9 cellular contexts compared by ENCODE assay signal in genomic region chr6:31727717-31728671, GRCh38. TPM values are rescaled to one million over a fixed set of nuclear protein-coding genes. Genes with fewer than 3 reads are reported as not detected.
A peak's percentile ranks its signal among the peaks of the same experiment; 100 is the strongest.
DNase-seq lines count a peak whose midpoint lies in the region; ATAC-seq, FAIRE-seq and TF ChIP-seq lines count a peak whose summit lies in the region.
"Had no signal": no experiment of that assay in that cellular context is flagged by ENCODE, and none has a peak within 500 bp of the region (broad histone marks: within the 10 kb centered on the region; RNA-seq: fewer than 3 reads in every experiment).

No MANE protein-coding gene starts in this region.

- no peak for ATAC-seq in stimulated activated naive CD8-positive, alpha-beta T cell treated with anti-CD3 and anti-CD28 coated beads, Interleukin-15, Interleukin-2, amounts not matched to agents 100 U/mL and 50 U/mL, for 24 hours
- no peak for ATAC-seq in HG03342 (IDR thresholded peaks at IDR 0.05; ENCODE audit: unreplicated experiment)

- no peaks in the 10 kb centered on the region for H3K9me3 ChIP-seq in mucosa of stomach (ENCODE audit: control insufficient read depth, low read length)

- no peaks in the 10 kb centered on the region for H3K9me3 Mint-ChIP-seq in stimulated activated naive CD8-positive, alpha-beta T cell treated with anti-CD3 and anti-CD28 coated beads, Interleukin-15, Interleukin-2, amounts not matched to agents 100 ng/mL and 50 ng/mL, for 24 hours

- TF ChIP-seq CTCF in astrocyte of the cerebellum (IDR thresholded peaks at IDR 0.05; ENCODE audit: low read depth, low read length, missing control alignments): no peak

- peaks cover 64% of the 10 kb centered on the region for H3K4me1 Mint-ChIP-seq in stimulated activated naive CD8-positive, alpha-beta T cell treated with anti-CD3 and anti-CD28 coated beads, Interleukin-15, Interleukin-2, amounts not matched to agents 100 ng/mL and 50 ng/mL, for 24 hours (ENCODE audit: low read depth)

- no peak for TF ChIP-seq POLR2A in GM12891 (IDR thresholded peaks at IDR 0.05; ENCODE audit: low read depth, low read length)

- no peaks in the 10 kb centered on the region for H3K27me3 ChIP-seq in mucosa of stomach (ENCODE audit: control insufficient read depth, insufficient read depth, low read length)

- peak overlapping the region; percentile 78 for H3K9ac ChIP-seq in mucosa of stomach (ENCODE audit: low read length)

- H3K27me3 Mint-ChIP-seq in stimulated activated naive CD8-positive, alpha-beta T cell treated with anti-CD3 and anti-CD28 coated beads, Interleukin-15, Interleukin-2, amounts not matched to agents 100 ng/mL and 50 ng/mL, for 24 hours: no peaks in the 10 kb centered on the region

- in situ Hi-C loops in astrocyte of the cerebellum (cut with HindIII; ENCODE audit: low sequenced_read_pairs): no loop called here

- no peak for FAIRE-seq in GM12891 (lab: Jason Lieb, UNC)

- peaks cover 38% of the 10 kb centered on the region for H3K4me1 ChIP-seq in mucosa of stomach (ENCODE audit: control insufficient read depth, insufficient read depth, low read length)

- H3K27ac Mint-ChIP-seq in stimulated activated naive CD8-positive, alpha-beta T cell treated with anti-CD3 and anti-CD28 coated beads, Interleukin-15, Interleukin-2, amounts not matched to agents 100 ng/mL and 50 ng/mL, for 24 hours: peak overlapping the region; percentile 79

- peak overlapping the region; percentile 63 for H3K4me3 Mint-ChIP-seq in stimulated activated naive CD8-positive, alpha-beta T cell treated with anti-CD3 and anti-CD28 coated beads, Interleukin-15, Interleukin-2, amounts not matched to agents 100 ng/mL and 50 ng/mL, for 24 hours

- H3K36me3 ChIP-seq in mucosa of stomach (ENCODE audit: control insufficient read depth, insufficient read depth, low read length): peaks cover 16% of the 10 kb centered on the region

- DNase-seq in stimulated activated naive CD8-positive, alpha-beta T cell treated with anti-CD3 and anti-CD28 coated beads, Interleukin-15, Interleukin-2, amounts not matched to agents 100 U/mL and 50 U/mL, for 24 hours: no peak
- no peak for DNase-seq in astrocyte of the cerebellum (ENCODE audit: low read depth)
- DNase-seq in GM12891 (ENCODE audit: insufficient read length, low spot score): no peak
- no peak for DNase-seq in NK-92 (lab: John Stamatoyannopoulos, UW; ENCODE audit: unreplicated experiment)
- DNase-seq in ureter (ENCODE audit: low spot score): no peak

- peaks cover 43% of the 10 kb centered on the region for H3K36me3 Mint-ChIP-seq in stimulated activated naive CD8-positive, alpha-beta T cell treated with anti-CD3 and anti-CD28 coated beads, Interleukin-15, Interleukin-2, amounts not matched to agents 100 ng/mL and 50 ng/mL, for 24 hours (ENCODE audit: low read depth)

- H3K4me3 ChIP-seq in astrocyte of the cerebellum (ENCODE audit: low read depth, low read length): peak overlapping the region; percentile 97
- no peak overlapping the region for H3K4me3 ChIP-seq in mucosa of stomach (ENCODE audit: low read length)

TF ChIP-seq in GM12891, 5 proteins besides CTCF, POLR2A, EP300 and RAD21:
- TF ChIP-seq POU2F2 (IDR thresholded peaks at IDR 0.05; ENCODE audit: low read depth, low read length) (no peak), TAF1 (IDR thresholded peaks at IDR 0.05; ENCODE audit: low read depth, low read length) (no peak), POLR2AphosphoS5 (IDR thresholded peaks at IDR 0.05; ENCODE audit: low read depth, low read length) (no peak), PAX5 (IDR thresholded peaks at IDR 0.05; ENCODE audit: insufficient read depth, low read length, severe bottlenecking) (no peak), SPI1 (IDR thresholded peaks at IDR 0.05; ENCODE audit: low read depth, low read length) (no peak)

RNA-seq across cellular contexts. Expression of gene DDAH2, which starts 1.1 kb away (rescaled TPM):
- 5.3 TPM for polyA plus RNA-seq in GM12891 (2012; ENCODE audit: low read depth, missing spikeins)
- total RNA-seq in ureter: 33.3 TPM

RNA-seq across cellular contexts. Expression of gene MPIG6B, which starts 4.8 kb away (rescaled TPM):
- 0.13 TPM for polyA plus RNA-seq in GM12891 (2012; ENCODE audit: low read depth, missing spikeins)
- 0.26 TPM for total RNA-seq in ureter
- total RNA-seq: LHCN-M2 had no signal

RNA-seq across cellular contexts. Expression of gene LY6G6C, which starts 6.4 kb away (rescaled TPM):
- polyA plus RNA-seq in GM12891 (2012; ENCODE audit: low read depth, missing spikeins): not detected
- not detected for total RNA-seq in ureter
- total RNA-seq: LHCN-M2 had no signal

RNA-seq across cellular contexts. Expression of gene CLIC1, which starts 8.3 kb away (rescaled TPM):
- polyA plus RNA-seq in GM12891 (2012; ENCODE audit: low read depth, missing spikeins): 376 TPM
- 276 TPM for total RNA-seq in ureter

RNA-seq across cellular contexts. Expression of gene MSH5, which starts 11.8 kb away (rescaled TPM):
- 20.7 TPM for polyA plus RNA-seq in GM12891 (2012; ENCODE audit: low read depth, missing spikeins)
- 27.8 TPM for total RNA-seq in ureter
